In the genomic region with DNA sequence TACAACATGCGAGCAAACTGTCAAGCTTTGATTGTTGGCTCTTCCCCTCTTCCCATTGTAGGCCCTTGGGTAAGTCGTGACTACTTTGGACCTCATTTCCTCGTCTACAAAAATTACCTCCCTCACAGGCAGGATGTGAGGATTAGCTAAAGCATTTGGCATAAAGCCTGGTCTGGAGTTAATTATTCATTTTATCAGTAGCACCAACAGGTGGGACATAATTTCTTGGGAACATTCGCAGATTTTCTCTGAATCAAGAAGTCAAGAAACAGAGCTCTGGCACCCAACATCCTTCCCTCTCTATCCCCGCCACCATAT, we compare ENCODE assay signal across 1 cellular context.
TF ChIP-seq lines count a peak whose summit lies in the region.

No MANE protein-coding gene starts in this region.

TF ChIP-seq in HepG2, 621 proteins besides CTCF, POLR2A, EP300 and RAD21 (continued from another document):
- no peak for TF ChIP-seq UBTF (CRISPR knock-in tag; IDR thresholded peaks at IDR 0.05)
- TF ChIP-seq ZC3H4 (CRISPR knock-in tag; IDR thresholded peaks at IDR 0.05; ENCODE audit: borderline replicate concordance) = no peak
- no peak for TF ChIP-seq MIER2 (CRISPR knock-in tag; IDR thresholded peaks at IDR 0.05)
- no peak for TF ChIP-seq ZNF644 (CRISPR knock-in tag; IDR thresholded peaks at IDR 0.05; ENCODE audit: low read depth)
